10 cellular contexts compared by ENCODE assay signal in the genomic region with DNA sequence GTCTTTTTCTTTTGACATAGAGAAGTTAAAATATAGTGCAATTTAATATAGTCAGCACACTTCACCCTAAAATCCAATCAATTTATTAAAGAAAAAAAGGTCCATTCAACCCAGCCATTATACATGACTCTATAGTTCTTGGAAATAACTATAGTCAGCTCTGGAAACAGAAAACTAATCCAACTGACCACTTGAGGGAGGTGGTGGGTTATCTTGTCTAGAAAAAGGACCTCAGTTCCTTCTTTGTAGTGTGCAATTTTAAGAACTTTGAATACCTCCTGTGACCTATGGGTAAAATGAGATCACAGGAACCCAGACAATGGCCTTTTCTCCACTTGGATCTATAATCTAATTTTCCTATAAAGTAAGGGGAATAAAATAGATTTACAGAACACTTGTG.
DNase-seq lines count a peak whose midpoint lies in the region; ATAC-seq and TF ChIP-seq lines count a peak whose summit lies in the region.
"Had no signal": no experiment of that assay in that cellular context is flagged by ENCODE, and none has a peak within 500 bp of the region (broad histone marks: within the 10 kb centered on the region; RNA-seq: fewer than 3 reads in every experiment).

No MANE protein-coding gene starts in this region.

- CTCF ChIA-PET in PC-3 (lab: Charles Lee) = no interaction called here

- peaks cover 9% of the 10 kb centered on the region; the same call in 1 of the 2 replicates for H3K4me1 ChIP-seq in GM23248 (ENCODE audit: insufficient read depth)
- peaks cover 18% of the 10 kb centered on the region for H3K4me1 ChIP-seq in PC-3 (ENCODE audit: insufficient read depth, low read length)

- no peaks in the 10 kb centered on the region for H3K9me2 ChIP-seq in GM23248 (ENCODE audit: insufficient read depth)
- H3K9me2 ChIP-seq in PC-3 (replicated peaks; ENCODE audit: low read length) = no peaks in the 10 kb centered on the region

- H3K4me3 ChIP-seq in AG10803 (ENCODE audit: low read length) = no peak overlapping the region
- no peak overlapping the region for H3K4me3 ChIP-seq in GM23248
- no peak overlapping the region for H3K4me3 ChIP-seq in PC-3 (ENCODE audit: low read length)
- no peak overlapping the region for H3K4me3 ChIP-seq in fibroblast of villous mesenchyme (ENCODE audit: low read depth, low read length)

- H3K36me3 ChIP-seq in GM23248 (ENCODE audit: low read depth) = no peaks in the 10 kb centered on the region
- H3K36me3 ChIP-seq in PC-3 (ENCODE audit: low read depth, low read length) = no peaks in the 10 kb centered on the region

- no peaks in the 10 kb centered on the region for H3K27me3 Mint-ChIP-seq in T-helper 17 cell

- no peaks in the 10 kb centered on the region for H3K36me3 Mint-ChIP-seq in T-helper 17 cell (ENCODE audit: low read depth)

- no peak overlapping the region for H3K27ac ChIP-seq in GM23248
- H3K27ac ChIP-seq in PC-3 (ENCODE audit: low read length) = no peak overlapping the region

- intact Hi-C loops in PC-3 (cut with micrococcal nuclease) = loop anchor here (1.0 to 2.0 kb wide), 4 partner anchors 136 to 481 kb away; partner anchors contain the start of gene CENPW

- POLR2A ChIA-PET in PC-3 (lab: Charles Lee; ENCODE audit: unreplicated experiment) = no interaction called here

- H3K27ac Mint-ChIP-seq in T-helper 17 cell = no peak overlapping the region

- H2AFZ ChIP-seq in GM23248 = no peak overlapping the region
- no peak overlapping the region for H2AFZ ChIP-seq in PC-3 (ENCODE audit: low read length)

- ATAC-seq in PC-3 = peak; percentile 27
- ATAC-seq in HG03442 (IDR thresholded peaks at IDR 0.05; ENCODE audit: unreplicated experiment) = no peak
- no peak for ATAC-seq in T-helper 17 cell

- peaks cover 3% of the 10 kb centered on the region for H3K4me1 Mint-ChIP-seq in T-helper 17 cell

- H3K4me2 ChIP-seq in GM23248 (ENCODE audit: unreplicated experiment) (no peak overlapping the region), PC-3 (ENCODE audit: low read length) (no peak overlapping the region)

- in situ Hi-C loops in GM23248 (cut with MboI) = no loop called here

- TF ChIP-seq CTCF in AG10803 (conservative IDR thresholded peaks at IDR 0.05; ENCODE audit: low read length) (peak; percentile 35), PC-3 (conservative IDR thresholded peaks at IDR 0.05; ENCODE audit: low read depth, low read length) (peak; percentile 66), fibroblast of villous mesenchyme (IDR thresholded peaks at IDR 0.05; ENCODE audit: insufficient read depth, low read depth, low read length) (peak; percentile 54)

- DNase-seq in AG10803 (ENCODE audit: low read depth) = no peak
- DNase-seq in GM23248 = peak; percentile 27
- DNase-seq in PC-3 = peak; percentile 46
- peak; percentile 37 for DNase-seq in fibroblast of villous mesenchyme (ENCODE audit: low read depth)
- no peak for DNase-seq in activated T-cell treated with anti-CD3 and anti-CD28 coated beads, Interleukin-2, amount 50 U/mL, for 1 hour
- no peak for DNase-seq in T-helper 17 cell
- DNase-seq in NCI-H2107 treated with DMSO at 0.1 percent for 48 hours (lab: John Stamatoyannopoulos, UW; ENCODE audit: unreplicated experiment) = no peak
- DNase-seq: activated gamma-delta T cell treated with Interleukin-2 at 50 U/mL for 16 hours, SHP77 treated with DMSO at 0.1 percent for 48 hours had no signal

- H3K9ac ChIP-seq in GM23248 (no peak overlapping the region), PC-3 (ENCODE audit: low read length) (no peak overlapping the region)

- no peak overlapping the region for H3K4me3 Mint-ChIP-seq in T-helper 17 cell

- no TSS peak for BruUV-seq in PC-3 (replicated peaks; lab: Mats Ljungman, UMichigan)

- H4K20me1 ChIP-seq in GM23248 (ENCODE audit: insufficient read depth) (no peaks in the 10 kb centered on the region), PC-3 (ENCODE audit: low read length) (no peaks in the 10 kb centered on the region)

- H3K9me3 ChIP-seq in GM23248 (ENCODE audit: low read depth) (no peaks in the 10 kb centered on the region), PC-3 (ENCODE audit: low read length) (no peaks in the 10 kb centered on the region), T-helper 17 cell (ENCODE audit: control insufficient read depth, low read length, poor library complexity, severe bottlenecking) (no peaks in the 10 kb centered on the region)

- H3K79me2 ChIP-seq in GM23248 (ENCODE audit: insufficient read depth) (no peaks in the 10 kb centered on the region), PC-3 (ENCODE audit: low read length) (no peaks in the 10 kb centered on the region)

- H3F3A ChIP-seq in GM23248 (ENCODE audit: insufficient read depth) (peaks cover 4% of the 10 kb centered on the region; the same call in 1 of the 2 replicates), PC-3 (ENCODE audit: low read length, unreplicated experiment) (no peaks in the 10 kb centered on the region)

- 0 out of 2 replicates have a peak, but pooled peaks cover 10% of the 10 kb centered on the region for H3K27me3 ChIP-seq in GM23248 (replicated peaks; ENCODE audit: insufficient read depth)
- no peaks in the 10 kb centered on the region for H3K27me3 ChIP-seq in PC-3 (ENCODE audit: low read length)

Comparison
In these comparisons a context has a peak if more than half of its experiments do, and no peak if none do; other contexts are left out.
1. DNase-seq: peak in GM23248 (single experiment), PC-3 (single experiment) and fibroblast of villous mesenchyme (single experiment); none in AG10803 (single experiment), activated T-cell treated with anti-CD3 and anti-CD28 coated beads, Interleukin-2, amount 50 U/mL, for 1 hour (single experiment), T-helper 17 cell (0 of 3) and NCI-H2107 treated with DMSO at 0.1 percent for 48 hours (single experiment).
2. Peak in every context shown above with its lines, with median percentiles within 50 percentile points of each other: CTCF ChIP-seq.